Comparison of ENCODE assay signal across 8 cellular contexts in genomic region chr16:66954097-66954659, GRCh38. TPM values are rescaled to one million over a fixed set of nuclear protein-coding genes. Genes with fewer than 3 reads are reported as not detected.
DNase-seq lines count a peak whose midpoint lies in the region; ATAC-seq, FAIRE-seq and TF ChIP-seq lines count a peak whose summit lies in the region.

No MANE protein-coding gene starts in this region.

- H3K4me3 ChIP-seq in BE2C (ENCODE audit: low read depth, low read length) (no peak overlapping the region), bronchial epithelial cell (ENCODE audit: low read depth, low read length) (no peak overlapping the region)

- H3K4me3 Mint-ChIP-seq in activated B cell treated with CpG ODN at 0.5 μM for 24 hours, result no peak overlapping the region

- no peak for FAIRE-seq in bronchial epithelial cell (lab: Jason Lieb, UNC)

- peaks cover 23% of the 10 kb centered on the region for H3K27me3 Mint-ChIP-seq in activated B cell treated with CpG ODN at 0.5 μM for 24 hours

- POLR2A ChIA-PET in activated B cell treated with CpG ODN at 0.5 μM for 24 hours (lab: Charles Lee), result interaction anchor here (0.6 to 0.9 kb wide), 2 partner anchors 273 to 658 kb away, joined by 3 read pairs; partner anchors contain the start of gene TMEM208

- CTCF ChIA-PET in activated B cell treated with CpG ODN at 0.5 μM for 24 hours (lab: Charles Lee), result interaction anchor here (0.6 to 1.3 kb wide), 7 partner anchors 21 to 560 kb away, joined by 3 to 5 read pairs (median 3); no protein-coding TSS in a partner anchor

- no peak overlapping the region for H3K27ac Mint-ChIP-seq in activated B cell treated with CpG ODN at 0.5 μM for 24 hours

- H3K36me3 Mint-ChIP-seq in activated B cell treated with CpG ODN at 0.5 μM for 24 hours (ENCODE audit: low read depth), result no peaks in the 10 kb centered on the region

- H3K27me3 ChIP-seq in BE2C (no peaks in the 10 kb centered on the region), bronchial epithelial cell (ENCODE audit: control insufficient read depth, insufficient read depth, low read length) (no peaks in the 10 kb centered on the region)

- H3K4me1 Mint-ChIP-seq in activated B cell treated with CpG ODN at 0.5 μM for 24 hours, result no peaks in the 10 kb centered on the region

- intact Hi-C loops in activated B cell treated with CpG ODN at 0.5 μM for 24 hours (cut with micrococcal nuclease), result loop anchor here (1.0 to 2.0 kb wide), 5 partner anchors 23 to 511 kb away; no protein-coding TSS in a partner anchor

- peak; percentile 82 for DNase-seq in BE2C
- DNase-seq in NCI-H2227 treated with DMSO at 0.1 percent for 48 hours (lab: John Stamatoyannopoulos, UW), result peak; percentile 56
- peak; percentile 51 for DNase-seq in activated B cell treated with CpG ODN at 0.5 μM for 24 hours
- DNase-seq in bronchial epithelial cell (ENCODE audit: low read depth), result peak; percentile 70
- peak; percentile 86 for DNase-seq in islet precursor cell
- DNase-seq in stimulated activated CD4-positive, alpha-beta T cell treated with anti-CD3 and anti-CD28 coated beads, Interleukin-1b, Interleukin-23, amount 100 ng/mL, for 1 hour (ENCODE audit: low read depth in 2 of 2), result peak; percentile 37 to 52

- H3K9me3 Mint-ChIP-seq in activated B cell treated with CpG ODN at 0.5 μM for 24 hours, result no peaks in the 10 kb centered on the region

- TF ChIP-seq CTCF in BE2C (IDR thresholded peaks at IDR 0.05; ENCODE audit: low read depth, low read length) (peak; percentile 92), activated B cell treated with CpG ODN at 0.5 μM for 24 hours (IDR thresholded peaks at IDR 0.05) (no peak), bronchial epithelial cell (IDR thresholded peaks at IDR 0.05; ENCODE audit: insufficient read depth, low read length, severe bottlenecking) (peak; percentile 84)

- H3K4me1 ChIP-seq in BE2C, result no peaks in the 10 kb centered on the region

- H3K9me3 ChIP-seq in BE2C, result no peaks in the 10 kb centered on the region

- peak; percentile 44 for ATAC-seq in GM21786 (IDR thresholded peaks at IDR 0.05; ENCODE audit: unreplicated experiment)
- ATAC-seq in activated B cell treated with CpG ODN at 0.5 μM for 24 hours (ENCODE audit: low read depth), result peak; percentile 78
- ATAC-seq in HG03354 (IDR thresholded peaks at IDR 0.05; ENCODE audit: poor library complexity, severe bottlenecking, unreplicated experiment), result no peak

- H3K36me3 ChIP-seq in BE2C (no peaks in the 10 kb centered on the region), bronchial epithelial cell (ENCODE audit: control insufficient read depth, insufficient read depth, low read length) (no peaks in the 10 kb centered on the region)

RNA-seq across cellular contexts. Expression of gene CES3, which starts 6.9 kb away (rescaled TPM):
- polyA plus RNA-seq in BE2C (2012; ENCODE audit: insufficient read depth, insufficient read length, low read depth), result 9.2 TPM
- total RNA-seq in activated B cell treated with CpG ODN at 0.5 μM for 24 hours (0.29 and 0.61 TPM in 2 replicates), bronchial epithelial cell (1.6 and 6.3 TPM in 2 replicates)

RNA-seq across cellular contexts. Expression of gene CES2, which starts 18.9 kb away (rescaled TPM):
- 49.5 TPM for polyA plus RNA-seq in BE2C (2012; ENCODE audit: insufficient read depth, insufficient read length, low read depth)
- 31.9 and 34.7 TPM in 2 replicates for total RNA-seq in activated B cell treated with CpG ODN at 0.5 μM for 24 hours
- 78.2 and 434 TPM in 2 replicates for total RNA-seq in bronchial epithelial cell

RNA-seq across cellular contexts. Expression of gene CIAO2B, which starts 20.0 kb away (rescaled TPM):
- polyA plus RNA-seq in BE2C (2012; ENCODE audit: insufficient read depth, insufficient read length, low read depth), result 878 TPM
- total RNA-seq in activated B cell treated with CpG ODN at 0.5 μM for 24 hours (65.8 and 66.2 TPM in 2 replicates), bronchial epithelial cell (227 and 333 TPM in 2 replicates)

RNA-seq across cellular contexts. Expression of gene RRAD, which starts 28.8 kb away (rescaled TPM):
- 15.8 TPM for polyA plus RNA-seq in BE2C (2012; ENCODE audit: insufficient read depth, insufficient read length, low read depth)
- total RNA-seq in activated B cell treated with CpG ODN at 0.5 μM for 24 hours (0.15 TPM in 1 of 2 replicates, not detected in the other), bronchial epithelial cell (75.0 and 130 TPM in 2 replicates)

RNA-seq across cellular contexts. Expression of gene CES4A, which starts 34.2 kb away (rescaled TPM):
- not detected for polyA plus RNA-seq in BE2C (2012; ENCODE audit: insufficient read depth, insufficient read length, low read depth)
- 7.1 and 10.2 TPM in 2 replicates for total RNA-seq in activated B cell treated with CpG ODN at 0.5 μM for 24 hours
- 1.1 and 1.5 TPM in 2 replicates for total RNA-seq in bronchial epithelial cell
